8 cellular contexts compared by ENCODE assay signal in genomic region chr9:121634800-121635261, GRCh38. TPM values are rescaled to one million over a fixed set of nuclear protein-coding genes. Genes with fewer than 3 reads are reported as not detected.
DNase-seq lines count a peak whose midpoint lies in the region; ATAC-seq and TF ChIP-seq lines count a peak whose summit lies in the region.

No MANE protein-coding gene starts in this region.

- in situ Hi-C loops in gastrocnemius medialis (cut with MboI; ENCODE audit: low sequenced_read_pairs in 4 of 4) = no loop called here

- TF ChIP-seq EP300 in gastroesophageal sphincter (IDR thresholded peaks at IDR 0.05) = no peak

- intact Hi-C loops in gastrocnemius medialis (cut with DNase I; ENCODE audit: low total_unique reads) = loop anchor here (2.0 kb wide), 1 partner anchor 90 kb away; no protein-coding TSS in a partner anchor

- H3K27me3 ChIP-seq in gastroesophageal sphincter (no peaks in the 10 kb centered on the region), gastrocnemius medialis (no peaks in the 10 kb centered on the region)

- peaks cover 0 to 64% (median 16%) of the 10 kb centered on the region in 3 donors for H3K4me1 ChIP-seq in gastroesophageal sphincter
- peaks cover 61 to 81% of the 10 kb centered on the region in 2 donors for H3K4me1 ChIP-seq in gastrocnemius medialis

- 17 to 61% methylated on average over 1 to 5 of the region's 12 CpGs for WGBS in gastroesophageal sphincter (ENCODE audit: low coverage in 1 of 2), 2 donors

- no peak overlapping the region for H3K27ac ChIP-seq in gastroesophageal sphincter
- peak overlapping the region in 3 of 4 donors; percentile 22 to 37 (median 33) for H3K27ac ChIP-seq in gastrocnemius medialis

- H3K9me3 ChIP-seq in gastroesophageal sphincter (no peaks in the 10 kb centered on the region), gastrocnemius medialis (no peaks in the 10 kb centered on the region)

- no peak overlapping the region for H3K4me3 ChIP-seq in GM12875 (ENCODE audit: low read depth, low read length)
- H3K4me3 ChIP-seq in gastroesophageal sphincter = no peak overlapping the region
- H3K4me3 ChIP-seq in gastrocnemius medialis = no peak overlapping the region

- TF ChIP-seq POLR2A in gastroesophageal sphincter (IDR thresholded peaks at IDR 0.05) = no peak
- no peak for TF ChIP-seq POLR2A in gastrocnemius medialis (IDR thresholded peaks at IDR 0.05)

- peak; percentile 34 for ATAC-seq in gastroesophageal sphincter
- ATAC-seq in gastrocnemius medialis = peak; percentile 22 to 27
- no peak for ATAC-seq in GM18868 (IDR thresholded peaks at IDR 0.05; ENCODE audit: unreplicated experiment)
- no peak for ATAC-seq in GM18520 (IDR thresholded peaks at IDR 0.05; ENCODE audit: unreplicated experiment)
- no peak for ATAC-seq in GM19452 (IDR thresholded peaks at IDR 0.05; ENCODE audit: unreplicated experiment)

- DNase-seq in RKO (ENCODE audit: low spot score) (peak; percentile 29), gastrocnemius medialis (no peak)
- DNase-seq in activated CD4-positive, alpha-beta T cell treated with anti-CD3 and anti-CD28 coated beads, Interleukin-2, amount 50 U/mL, for 1 hour = no peak

- 0 out of 2 replicates have a peak, but pooled peaks have one; percentile 39 for TF ChIP-seq CTCF in GM12875 (IDR thresholded peaks at IDR 0.05; ENCODE audit: borderline replicate concordance, insufficient read depth, low read depth, low read length)
- TF ChIP-seq CTCF in gastroesophageal sphincter (IDR thresholded peaks at IDR 0.05) = peak in 3 of 4 experiments; percentile 33 to 61 (median 51)
- peak; percentile 11 to 60 (median 45) for TF ChIP-seq CTCF in gastrocnemius medialis (IDR thresholded peaks at IDR 0.05 in 4 of 5, conservative IDR thresholded peaks at IDR 0.05 in 1 of 5)

- H3K36me3 ChIP-seq in gastroesophageal sphincter (no peaks in the 10 kb centered on the region), gastrocnemius medialis (no peaks in the 10 kb centered on the region)

RNA-seq across cellular contexts. Expression of gene DAB2IP, which starts 16.6 kb away (rescaled TPM):
- total RNA-seq in gastroesophageal sphincter = 10 to 100 TPM; 42.0 to 93.4 (median 47.9) TPM
- 10 to 100 TPM; 22.7 to 68.2 (median 37.4) TPM for total RNA-seq in gastrocnemius medialis

Comparison
In these comparisons a context has a peak if more than half of its experiments do, and no peak if none do; other contexts are left out.
1. ATAC-seq: peak in gastroesophageal sphincter (single experiment) and gastrocnemius medialis (2 of 2); none in GM18868 (single experiment), GM18520 (single experiment) and GM19452 (single experiment).
2. H3K27ac ChIP-seq: peak in gastrocnemius medialis (3 of 4); none in gastroesophageal sphincter (0 of 4).
3. Peak in every context shown above with its lines, with median percentiles within 50 percentile points of each other: CTCF ChIP-seq.